ENCODE assay signal across 20 cellular contexts in genomic region chr1:15945011-15945831, GRCh38. TPM values are rescaled to one million over a fixed set of nuclear protein-coding genes. Genes with fewer than 3 reads are reported as not detected.
"Had no signal": no experiment of that assay in that cellular context is flagged by ENCODE, and none has a peak within 500 bp of the region (broad histone marks: within the 10 kb centered on the region; RNA-seq: fewer than 3 reads in every experiment).

No MANE protein-coding gene starts in this region.

- H3K27ac Mint-ChIP-seq: activated CD4-positive, alpha-beta T cell treated with anti-CD3 and anti-CD28 coated beads, Interleukin-2, amount 10 ng/mL, durations not matched to agents 7 days and 5 days; memory B cell; stimulated activated naive CD8-positive, alpha-beta T cell treated with anti-CD3 and anti-CD28 coated beads, Interleukin-15, Interleukin-2, amounts not matched to agents 100 ng/mL and 50 ng/mL, for 24 hours; T-helper 2 cell treated with Interferon-gamma antibody and Interleukin-4, amounts not matched to agents 5 μg/mL and 100 μg/mL, for 36 hours had no signal

- H3K27me3 ChIP-seq: body of pancreas, colonic mucosa, esophagus muscularis mucosa, hepatocyte, upper lobe of left lung had no signal

- H2AFZ ChIP-seq: hepatocyte had no signal

- H3K9me3 ChIP-seq: body of pancreas, colonic mucosa, esophagus muscularis mucosa, left ventricle myocardium inferior, upper lobe of left lung had no signal

- H3K27ac ChIP-seq: body of pancreas, colonic mucosa, esophagus muscularis mucosa, hepatocyte, left ventricle myocardium inferior, upper lobe of left lung had no signal

- H3K4me3 ChIP-seq: body of pancreas, colonic mucosa, esophagus muscularis mucosa, hepatocyte, left ventricle myocardium inferior, upper lobe of left lung had no signal

- H3K4me3 Mint-ChIP-seq: activated CD4-positive, alpha-beta T cell treated with anti-CD3 and anti-CD28 coated beads, Interleukin-2, amount 10 ng/mL, durations not matched to agents 7 days and 5 days; memory B cell; naive thymus-derived CD8-positive, alpha-beta T cell; stimulated activated naive CD8-positive, alpha-beta T cell treated with anti-CD3 and anti-CD28 coated beads, Interleukin-15, Interleukin-2, amounts not matched to agents 100 ng/mL and 50 ng/mL, for 24 hours; T-helper 2 cell treated with Interferon-gamma antibody and Interleukin-4, amounts not matched to agents 5 μg/mL and 100 μg/mL, for 36 hours had no signal

- ATAC-seq: body of pancreas; naive thymus-derived CD8-positive, alpha-beta T cell had no signal

- H3K9me3 Mint-ChIP-seq: activated CD4-positive, alpha-beta T cell treated with anti-CD3 and anti-CD28 coated beads, Interleukin-2, amount 10 ng/mL, durations not matched to agents 7 days and 5 days; memory B cell; naive thymus-derived CD8-positive, alpha-beta T cell; stimulated activated naive CD8-positive, alpha-beta T cell treated with anti-CD3 and anti-CD28 coated beads, Interleukin-15, Interleukin-2, amounts not matched to agents 100 ng/mL and 50 ng/mL, for 24 hours; T-helper 2 cell treated with Interferon-gamma antibody and Interleukin-4, amounts not matched to agents 5 μg/mL and 100 μg/mL, for 36 hours had no signal

- DNase-seq: activated CD4-positive, alpha-beta T cell treated with anti-CD3 and anti-CD28 coated beads, Interleukin-2, amount 10 ng/mL, durations not matched to agents 7 days and 5 days; activated CD4-positive, CD25-positive, alpha-beta regulatory T cell; activated naive CD4-positive, alpha-beta T cell; central memory CD4-positive, alpha-beta T cell; colonic mucosa; left ventricle myocardium inferior; stimulated activated CD4-positive, alpha-beta T cell treated with anti-CD3 and anti-CD28 coated beads, Interleukin-4, amount 100 ng/mL, for 1 hour had no signal

- FAIRE-seq: keratinocyte had no signal

- H3K27me3 Mint-ChIP-seq: activated CD4-positive, alpha-beta T cell treated with anti-CD3 and anti-CD28 coated beads, Interleukin-2, amount 10 ng/mL, durations not matched to agents 7 days and 5 days; memory B cell; naive thymus-derived CD8-positive, alpha-beta T cell; stimulated activated naive CD8-positive, alpha-beta T cell treated with anti-CD3 and anti-CD28 coated beads, Interleukin-15, Interleukin-2, amounts not matched to agents 100 ng/mL and 50 ng/mL, for 24 hours had no signal

- H3K4me2 ChIP-seq: hepatocyte had no signal

RNA-seq across cellular contexts. Expression of gene SRARP, which starts 58.8 kb away (rescaled TPM):
- total RNA-seq: activated CD4-positive, alpha-beta T cell treated with anti-CD3 and anti-CD28 coated beads, Interleukin-2, amount 10 ng/mL, durations not matched to agents 7 days and 5 days; body of pancreas; colonic mucosa; esophagus muscularis mucosa; glomerular endothelial cell; hepatocyte; mucosa of gallbladder; naive thymus-derived CD8-positive, alpha-beta T cell; skeletal muscle tissue had no signal
- polyA plus RNA-seq: adipose tissue; hepatocyte; keratinocyte; naive thymus-derived CD8-positive, alpha-beta T cell had no signal
